ENCODE assay signal across 20 cellular contexts in genomic region chr19:483332-484072, GRCh38. TPM values are rescaled to one million over a fixed set of nuclear protein-coding genes. Genes with fewer than 3 reads are reported as not detected.
"Had no signal": no experiment of that assay in that cellular context is flagged by ENCODE, and none has a peak within 500 bp of the region (broad histone marks: within the 10 kb centered on the region; RNA-seq: fewer than 3 reads in every experiment).

No MANE protein-coding gene starts in this region.

- H3K9me3 ChIP-seq: lower lobe of right lung, prostate gland, thoracic aorta had no signal

- H3K36me3 ChIP-seq: brain microvascular endothelial cell, lower lobe of right lung, prostate gland, thoracic aorta had no signal

- H3K27ac Mint-ChIP-seq: activated T-helper 1 cell treated with anti-CD3 and anti-CD28 coated beads, Interleukin-12 subunit alpha, Interleukin-12 subunit beta, Interleukin-2, Interleukin-4 antibody, amounts not matched to agents 30 ng/mL and 10 ng/mL and 1 ng/mL, durations not matched to agents 14 hours and 24 hours and 36 hours; endodermal cell; stimulated activated naive CD8-positive, alpha-beta T cell treated with anti-CD3 and anti-CD28 coated beads, Interleukin-15, Interleukin-2, amounts not matched to agents 100 ng/mL and 50 ng/mL, for 24 hours; T-helper 1 cell treated with Interleukin-12 subunit alpha and Interleukin-12 subunit beta and Interleukin-4 antibody, amounts not matched to agents 30 μg/mL and 1 μg/mL, for 36 hours; WTC11 had no signal

- H3K27ac ChIP-seq: brain microvascular endothelial cell, hepatocyte, lower lobe of right lung, prostate gland, thoracic aorta had no signal

- DNase-seq: activated CD4-positive, alpha-beta T cell treated with anti-CD3 and anti-CD28 coated beads for 48 hours; activated naive CD4-positive, alpha-beta T cell; amniotic stem cell; brain microvascular endothelial cell; endodermal cell; erythroblast; kidney glomerular epithelial cell; lower lobe of right lung; midbrain; stimulated activated CD4-positive, alpha-beta T cell treated with anti-CD3 and anti-CD28 coated beads, Interleukin-12 subunit alpha, Interleukin-12 subunit beta, amount 100 ng/mL, for 4 hours; stimulated activated CD4-positive, alpha-beta T cell treated with anti-CD3 and anti-CD28 coated beads, Interleukin-2, amount 100 ng/mL, for 48 hours; stimulated activated CD8-positive, alpha-beta memory T cell treated with anti-CD3 and anti-CD28 coated beads, Interleukin-4, amount 100 ng/mL, for 48 hours had no signal

- H3K4me3 Mint-ChIP-seq: activated T-helper 1 cell treated with anti-CD3 and anti-CD28 coated beads, Interleukin-12 subunit alpha, Interleukin-12 subunit beta, Interleukin-2, Interleukin-4 antibody, amounts not matched to agents 30 ng/mL and 10 ng/mL and 1 ng/mL, durations not matched to agents 14 hours and 24 hours and 36 hours; endodermal cell; stimulated activated naive CD8-positive, alpha-beta T cell treated with anti-CD3 and anti-CD28 coated beads, Interleukin-15, Interleukin-2, amounts not matched to agents 100 ng/mL and 50 ng/mL, for 24 hours; T-helper 1 cell treated with Interleukin-12 subunit alpha and Interleukin-12 subunit beta and Interleukin-4 antibody, amounts not matched to agents 30 μg/mL and 1 μg/mL, for 36 hours; WTC11 had no signal

- ATAC-seq: lower lobe of right lung, sciatic nerve had no signal

- H3K4me3 ChIP-seq: hepatocyte, lower lobe of right lung, prostate gland, thoracic aorta had no signal

- H3K27me3 ChIP-seq: brain microvascular endothelial cell, hepatocyte had no signal

RNA-seq across cellular contexts. Expression of gene SHC2, which starts 22.7 kb away (rescaled TPM):
- total RNA-seq: activated T-helper 1 cell treated with anti-CD3 and anti-CD28 coated beads, Interleukin-12 subunit alpha, Interleukin-12 subunit beta, Interleukin-2, Interleukin-4 antibody, amounts not matched to agents 30 ng/mL and 10 ng/mL and 1 ng/mL, durations not matched to agents 14 hours and 24 hours and 36 hours had no signal
